Comparison of ENCODE assay signal across 43 cellular contexts in the genomic region with DNA sequence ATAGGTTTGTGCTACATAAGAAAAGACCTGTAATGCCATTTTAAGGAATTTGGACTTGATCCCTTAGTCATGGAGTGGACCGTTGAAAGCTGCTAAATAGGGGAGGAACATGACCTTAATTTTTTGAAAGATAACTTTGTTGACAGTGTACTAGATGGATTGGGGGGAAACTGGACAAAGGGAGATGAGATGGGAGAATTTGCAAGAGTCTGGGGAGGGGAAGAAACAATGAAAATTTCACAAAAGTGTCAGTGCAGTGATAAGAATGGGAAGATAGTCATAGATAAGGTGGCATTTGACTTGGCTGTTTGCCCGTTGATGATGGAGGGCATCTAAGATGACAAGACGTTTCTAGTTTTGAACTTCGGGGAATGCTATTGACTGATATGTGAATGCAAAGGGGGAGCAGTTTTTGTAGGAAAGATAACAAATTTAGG. TPM values are rescaled to one million over a fixed set of nuclear protein-coding genes. Genes with fewer than 3 reads are reported as not detected.
"Had no signal": no experiment of that assay in that cellular context is flagged by ENCODE, and none has a peak within 500 bp of the region (broad histone marks: within the 10 kb centered on the region; RNA-seq: fewer than 3 reads in every experiment).

No MANE protein-coding gene starts in this region.

- H3K27ac ChIP-seq: adrenal gland, ascending aorta, body of pancreas, brain microvascular endothelial cell, breast epithelium, cardiac muscle cell had no signal

- H3K4me3 ChIP-seq: adrenal gland, ascending aorta, body of pancreas, breast epithelium, cardiac muscle cell had no signal

- FAIRE-seq: bronchial epithelial cell, colon had no signal

- H3K27me3 ChIP-seq: adrenal gland, ascending aorta, body of pancreas, brain microvascular endothelial cell, breast epithelium had no signal

- H3K27ac Mint-ChIP-seq: activated naive CD4-positive, alpha-beta T cell treated with anti-CD3 and anti-CD28 coated beads for 36 hours; activated naive CD4-positive, alpha-beta T cell treated with anti-CD3 and anti-CD28 coated beads, Interleukin-2, amount 10 ng/mL, durations not matched to agents 7 days and 5 days; activated naive CD4-positive, alpha-beta T cell treated with anti-CD3 and anti-CD28 coated beads, Interleukin-2, amount 50 U/mL, for 24 hours; activated naive CD4-positive, alpha-beta T cell treated with anti-CD3 and anti-CD28 coated beads, Interleukin-2, amount 50 U/mL, for 72 hours; activated naive CD8-positive, alpha-beta T cell; activated naive CD8-positive, alpha-beta T cell treated with anti-CD3 and anti-CD28 coated beads for 36 hours; activated naive CD8-positive, alpha-beta T cell treated with anti-CD3 and anti-CD28 coated beads, Interleukin-2, amount 10 ng/mL, durations not matched to agents 7 days and 5 days; activated naive CD8-positive, alpha-beta T cell treated with anti-CD3 and anti-CD28 coated beads, Interleukin-2, amount 50 U/mL, for 24 hours; activated T-cell treated with anti-CD3 and anti-CD28 coated beads, Interleukin-2, amount 50 U/mL, for 24 hours; activated T-cell treated with anti-CD3 and anti-CD28 coated beads, Interleukin-2, amount 50 U/mL, for 72 hours; activated T-helper 1 cell treated with anti-CD3 and anti-CD28 coated beads, Interleukin-12 subunit alpha, Interleukin-12 subunit beta, Interleukin-2, Interleukin-4 antibody, amounts not matched to agents 30 ng/mL and 10 ng/mL and 1 ng/mL, durations not matched to agents 14 hours and 24 hours and 36 hours; activated T-helper 17 cell treated with anti-CD3 and anti-CD28 coated beads, Interleukin-2, amount 50 U/mL, for 72 hours; activated T-helper 2 cell treated with anti-CD3 and anti-CD28 coated beads, Interferon-gamma antibody, Interleukin-2, Interleukin-4, amounts not matched to agents 10 μg/mL and 5 μg/mL and 100 μg/mL, durations not matched to agents 14 hours and 24 hours and 36 hours; brain had no signal

- ATAC-seq: activated naive CD4-positive, alpha-beta T cell treated with anti-CD3 and anti-CD28 coated beads, Interleukin-2, amount 50 U/mL, for 72 hours; activated naive CD8-positive, alpha-beta T cell treated with anti-CD3 and anti-CD28 coated beads, Interleukin-2, amount 50 U/mL, for 24 hours; activated T-cell treated with anti-CD3 and anti-CD28 coated beads, Interleukin-2, amount 50 U/mL, for 4 hours; activated T-cell treated with anti-CD3 and anti-CD28 coated beads, Interleukin-2, amount 50 U/mL, for 72 hours; activated T-helper 17 cell treated with anti-CD3 and anti-CD28 coated beads, Interleukin-2, amount 50 U/mL, for 72 hours; body of pancreas had no signal

- H3K4me1 Mint-ChIP-seq: activated naive CD4-positive, alpha-beta T cell treated with anti-CD3 and anti-CD28 coated beads, Interleukin-2, amount 10 ng/mL, durations not matched to agents 7 days and 5 days; activated naive CD4-positive, alpha-beta T cell treated with anti-CD3 and anti-CD28 coated beads, Interleukin-2, amount 50 U/mL, for 24 hours; activated naive CD8-positive, alpha-beta T cell treated with anti-CD3 and anti-CD28 coated beads for 36 hours; activated naive CD8-positive, alpha-beta T cell treated with anti-CD3 and anti-CD28 coated beads, Interleukin-2, amount 10 ng/mL, durations not matched to agents 7 days and 5 days; activated naive CD8-positive, alpha-beta T cell treated with anti-CD3 and anti-CD28 coated beads, Interleukin-2, amount 50 U/mL, for 24 hours; activated T-helper 17 cell treated with anti-CD3 and anti-CD28 coated beads, Interleukin-2, amount 50 U/mL, for 72 hours; brain; central memory CD8-positive, alpha-beta T cell had no signal

- H3K4me3 Mint-ChIP-seq: activated naive CD4-positive, alpha-beta T cell treated with anti-CD3 and anti-CD28 coated beads for 36 hours; activated naive CD4-positive, alpha-beta T cell treated with anti-CD3 and anti-CD28 coated beads, Interleukin-2, amount 10 ng/mL, durations not matched to agents 7 days and 5 days; activated naive CD4-positive, alpha-beta T cell treated with anti-CD3 and anti-CD28 coated beads, Interleukin-2, amount 50 U/mL, for 24 hours; activated naive CD8-positive, alpha-beta T cell; activated naive CD8-positive, alpha-beta T cell treated with anti-CD3 and anti-CD28 coated beads for 36 hours; activated naive CD8-positive, alpha-beta T cell treated with anti-CD3 and anti-CD28 coated beads, Interleukin-2, amount 10 ng/mL, durations not matched to agents 7 days and 5 days; activated naive CD8-positive, alpha-beta T cell treated with anti-CD3 and anti-CD28 coated beads, Interleukin-2, amount 50 U/mL, for 24 hours; activated T-cell treated with anti-CD3 and anti-CD28 coated beads, Interleukin-2, amount 50 U/mL, for 24 hours; activated T-cell treated with anti-CD3 and anti-CD28 coated beads, Interleukin-2, amount 50 U/mL, for 4 hours; activated T-cell treated with anti-CD3 and anti-CD28 coated beads, Interleukin-2, amount 50 U/mL, for 72 hours; activated T-helper 1 cell treated with anti-CD3 and anti-CD28 coated beads, Interleukin-12 subunit alpha, Interleukin-12 subunit beta, Interleukin-2, Interleukin-4 antibody, amounts not matched to agents 30 ng/mL and 10 ng/mL and 1 ng/mL, durations not matched to agents 14 hours and 24 hours and 36 hours; activated T-helper 17 cell treated with anti-CD3 and anti-CD28 coated beads, Interleukin-2, amount 50 U/mL, for 72 hours; brain; central memory CD8-positive, alpha-beta T cell had no signal

- H3K4me1 ChIP-seq: adrenal gland, ascending aorta, body of pancreas, breast epithelium had no signal

- H3K36me3 Mint-ChIP-seq: activated naive CD4-positive, alpha-beta T cell treated with anti-CD3 and anti-CD28 coated beads, Interleukin-2, amount 10 ng/mL, durations not matched to agents 7 days and 5 days; activated naive CD4-positive, alpha-beta T cell treated with anti-CD3 and anti-CD28 coated beads, Interleukin-2, amount 50 U/mL, for 72 hours; activated naive CD8-positive, alpha-beta T cell; activated naive CD8-positive, alpha-beta T cell treated with anti-CD3 and anti-CD28 coated beads for 36 hours; activated naive CD8-positive, alpha-beta T cell treated with anti-CD3 and anti-CD28 coated beads, Interleukin-2, amount 10 ng/mL, durations not matched to agents 7 days and 5 days; brain had no signal

- DNase-seq: activated effector memory CD4-positive, alpha-beta T cell treated with anti-CD3 and anti-CD28 coated beads, Interleukin-2, amount 50 U/mL, for 16 hours; activated effector memory CD4-positive, alpha-beta T cell treated with Interleukin-2 at 50 U/mL for 16 hours; activated gamma-delta T cell; activated gamma-delta T cell treated with Interleukin-2 at 50 U/mL for 16 hours; activated naive CD4-positive, alpha-beta T cell; activated naive CD4-positive, alpha-beta T cell treated with anti-CD3 and anti-CD28 coated beads for 36 hours; activated naive CD4-positive, alpha-beta T cell treated with anti-CD3 and anti-CD28 coated beads, Interleukin-2, amount 10 ng/mL, durations not matched to agents 7 days and 5 days; activated naive CD4-positive, alpha-beta T cell treated with anti-CD3 and anti-CD28 coated beads, Interleukin-2, amount 50 U/mL, for 16 hours; activated naive CD4-positive, alpha-beta T cell treated with Interleukin-2 at 50 U/mL for 16 hours; activated naive CD8-positive, alpha-beta T cell treated with anti-CD3 and anti-CD28 coated beads for 36 hours; activated naive CD8-positive, alpha-beta T cell treated with anti-CD3 and anti-CD28 coated beads, Interleukin-2, amount 10 ng/mL, durations not matched to agents 7 days and 5 days; activated naive CD8-positive, alpha-beta T cell treated with anti-CD3 and anti-CD28 coated beads, Interleukin-2, amount 50 U/mL, for 24 hours; activated T-cell treated with anti-CD3 and anti-CD28 coated beads, Interleukin-2, amount 50 U/mL, for 24 hours; activated T-cell treated with anti-CD3 and anti-CD28 coated beads, Interleukin-2, amount 50 U/mL, for 4 hours; activated T-cell treated with anti-CD3 and anti-CD28 coated beads, Interleukin-2, amount 50 U/mL, for 48 hours; activated T-cell treated with anti-CD3 and anti-CD28 coated beads, Interleukin-2, amount 50 U/mL, for 72 hours; adrenal gland; amniotic stem cell; amygdala; anterior cingulate cortex; aorta; body of pancreas; brain microvascular endothelial cell; caudate nucleus; central memory CD4-positive, alpha-beta T cell; cerebellar nuclear complex had no signal

- H3K9me3 Mint-ChIP-seq: activated naive CD4-positive, alpha-beta T cell treated with anti-CD3 and anti-CD28 coated beads for 36 hours; activated naive CD4-positive, alpha-beta T cell treated with anti-CD3 and anti-CD28 coated beads, Interleukin-2, amount 10 ng/mL, durations not matched to agents 7 days and 5 days; activated naive CD4-positive, alpha-beta T cell treated with anti-CD3 and anti-CD28 coated beads, Interleukin-2, amount 50 U/mL, for 24 hours; activated naive CD4-positive, alpha-beta T cell treated with anti-CD3 and anti-CD28 coated beads, Interleukin-2, amount 50 U/mL, for 72 hours; activated naive CD8-positive, alpha-beta T cell treated with anti-CD3 and anti-CD28 coated beads for 36 hours; activated naive CD8-positive, alpha-beta T cell treated with anti-CD3 and anti-CD28 coated beads, Interleukin-2, amount 10 ng/mL, durations not matched to agents 7 days and 5 days; activated naive CD8-positive, alpha-beta T cell treated with anti-CD3 and anti-CD28 coated beads, Interleukin-2, amount 50 U/mL, for 24 hours; activated T-cell treated with anti-CD3 and anti-CD28 coated beads, Interleukin-2, amount 50 U/mL, for 24 hours; activated T-cell treated with anti-CD3 and anti-CD28 coated beads, Interleukin-2, amount 50 U/mL, for 4 hours; activated T-cell treated with anti-CD3 and anti-CD28 coated beads, Interleukin-2, amount 50 U/mL, for 72 hours; activated T-helper 1 cell treated with anti-CD3 and anti-CD28 coated beads, Interleukin-12 subunit alpha, Interleukin-12 subunit beta, Interleukin-2, Interleukin-4 antibody, amounts not matched to agents 30 ng/mL and 10 ng/mL and 1 ng/mL, durations not matched to agents 14 hours and 24 hours and 36 hours; activated T-helper 17 cell treated with anti-CD3 and anti-CD28 coated beads, Interleukin-2, amount 50 U/mL, for 72 hours; activated T-helper 2 cell treated with anti-CD3 and anti-CD28 coated beads, Interferon-gamma antibody, Interleukin-2, Interleukin-4, amounts not matched to agents 10 μg/mL and 5 μg/mL and 100 μg/mL, durations not matched to agents 14 hours and 24 hours and 36 hours; brain; central memory CD8-positive, alpha-beta T cell had no signal

- H3K9me3 ChIP-seq: adrenal gland, ascending aorta, body of pancreas, breast epithelium had no signal

- H3K36me3 ChIP-seq: adrenal gland, ascending aorta, brain microvascular endothelial cell, breast epithelium, cardiac muscle cell had no signal

RNA-seq across cellular contexts. Expression of a gene that starts 22.3 kb away (rescaled TPM):
- total RNA-seq: activated naive CD4-positive, alpha-beta T cell treated with anti-CD3 and anti-CD28 coated beads for 36 hours; activated naive CD4-positive, alpha-beta T cell treated with anti-CD3 and anti-CD28 coated beads, Interleukin-2, amount 50 U/mL, for 72 hours; activated naive CD8-positive, alpha-beta T cell treated with anti-CD3 and anti-CD28 coated beads for 36 hours; activated naive CD8-positive, alpha-beta T cell treated with anti-CD3 and anti-CD28 coated beads, Interleukin-2, amount 10 ng/mL, durations not matched to agents 7 days and 5 days; activated T-cell treated with anti-CD3 and anti-CD28 coated beads, Interleukin-2, amount 50 U/mL, for 4 hours; activated T-cell treated with anti-CD3 and anti-CD28 coated beads, Interleukin-2, amount 50 U/mL, for 72 hours; activated T-helper 1 cell treated with anti-CD3 and anti-CD28 coated beads, Interleukin-12 subunit alpha, Interleukin-12 subunit beta, Interleukin-2, Interleukin-4 antibody, amounts not matched to agents 30 ng/mL and 10 ng/mL and 1 ng/mL, durations not matched to agents 14 hours and 24 hours and 36 hours; activated T-helper 17 cell treated with anti-CD3 and anti-CD28 coated beads, Interleukin-2, amount 50 U/mL, for 72 hours; activated T-helper 2 cell treated with anti-CD3 and anti-CD28 coated beads, Interferon-gamma antibody, Interleukin-2, Interleukin-4, amounts not matched to agents 10 μg/mL and 5 μg/mL and 100 μg/mL, durations not matched to agents 14 hours and 24 hours and 36 hours; adrenal gland; aorta; ascending aorta; body of pancreas; breast epithelium; bronchial epithelial cell; cardiac muscle cell; cardiac septum; cerebellum; chondrocyte had no signal
- polyA plus RNA-seq: adipose tissue, adrenal gland, cardiac muscle cell had no signal

RNA-seq across cellular contexts. Expression of a gene that starts 40.4 kb away (rescaled TPM):
- total RNA-seq: activated naive CD4-positive, alpha-beta T cell treated with anti-CD3 and anti-CD28 coated beads for 36 hours; activated naive CD4-positive, alpha-beta T cell treated with anti-CD3 and anti-CD28 coated beads, Interleukin-2, amount 50 U/mL, for 72 hours; activated naive CD8-positive, alpha-beta T cell treated with anti-CD3 and anti-CD28 coated beads for 36 hours; activated naive CD8-positive, alpha-beta T cell treated with anti-CD3 and anti-CD28 coated beads, Interleukin-2, amount 10 ng/mL, durations not matched to agents 7 days and 5 days; activated T-cell treated with anti-CD3 and anti-CD28 coated beads, Interleukin-2, amount 50 U/mL, for 72 hours; activated T-helper 1 cell treated with anti-CD3 and anti-CD28 coated beads, Interleukin-12 subunit alpha, Interleukin-12 subunit beta, Interleukin-2, Interleukin-4 antibody, amounts not matched to agents 30 ng/mL and 10 ng/mL and 1 ng/mL, durations not matched to agents 14 hours and 24 hours and 36 hours; activated T-helper 17 cell treated with anti-CD3 and anti-CD28 coated beads, Interleukin-2, amount 50 U/mL, for 72 hours; activated T-helper 2 cell treated with anti-CD3 and anti-CD28 coated beads, Interferon-gamma antibody, Interleukin-2, Interleukin-4, amounts not matched to agents 10 μg/mL and 5 μg/mL and 100 μg/mL, durations not matched to agents 14 hours and 24 hours and 36 hours; aorta; ascending aorta; body of pancreas; bronchial epithelial cell; cardiac muscle cell; cardiac septum; chondrocyte had no signal
- polyA plus RNA-seq: cardiac muscle cell had no signal

RNA-seq across cellular contexts. Expression of a gene that starts 44.9 kb away (rescaled TPM):
- total RNA-seq: activated naive CD4-positive, alpha-beta T cell treated with anti-CD3 and anti-CD28 coated beads for 36 hours; activated naive CD4-positive, alpha-beta T cell treated with anti-CD3 and anti-CD28 coated beads, Interleukin-2, amount 50 U/mL, for 72 hours; activated naive CD8-positive, alpha-beta T cell treated with anti-CD3 and anti-CD28 coated beads for 36 hours; activated naive CD8-positive, alpha-beta T cell treated with anti-CD3 and anti-CD28 coated beads, Interleukin-2, amount 10 ng/mL, durations not matched to agents 7 days and 5 days; activated T-cell treated with anti-CD3 and anti-CD28 coated beads, Interleukin-2, amount 50 U/mL, for 4 hours; activated T-cell treated with anti-CD3 and anti-CD28 coated beads, Interleukin-2, amount 50 U/mL, for 72 hours; activated T-helper 1 cell treated with anti-CD3 and anti-CD28 coated beads, Interleukin-12 subunit alpha, Interleukin-12 subunit beta, Interleukin-2, Interleukin-4 antibody, amounts not matched to agents 30 ng/mL and 10 ng/mL and 1 ng/mL, durations not matched to agents 14 hours and 24 hours and 36 hours; activated T-helper 17 cell treated with anti-CD3 and anti-CD28 coated beads, Interleukin-2, amount 50 U/mL, for 72 hours; activated T-helper 2 cell treated with anti-CD3 and anti-CD28 coated beads, Interferon-gamma antibody, Interleukin-2, Interleukin-4, amounts not matched to agents 10 μg/mL and 5 μg/mL and 100 μg/mL, durations not matched to agents 14 hours and 24 hours and 36 hours; adrenal gland; aorta; ascending aorta; body of pancreas; breast epithelium; bronchial epithelial cell; cardiac muscle cell; cardiac septum; cerebellum; chondrocyte had no signal
- polyA plus RNA-seq: adipose tissue, adrenal gland, aorta, cardiac muscle cell had no signal
